Comparison of ENCODE assay signal across 24 cellular contexts in the genomic region with DNA sequence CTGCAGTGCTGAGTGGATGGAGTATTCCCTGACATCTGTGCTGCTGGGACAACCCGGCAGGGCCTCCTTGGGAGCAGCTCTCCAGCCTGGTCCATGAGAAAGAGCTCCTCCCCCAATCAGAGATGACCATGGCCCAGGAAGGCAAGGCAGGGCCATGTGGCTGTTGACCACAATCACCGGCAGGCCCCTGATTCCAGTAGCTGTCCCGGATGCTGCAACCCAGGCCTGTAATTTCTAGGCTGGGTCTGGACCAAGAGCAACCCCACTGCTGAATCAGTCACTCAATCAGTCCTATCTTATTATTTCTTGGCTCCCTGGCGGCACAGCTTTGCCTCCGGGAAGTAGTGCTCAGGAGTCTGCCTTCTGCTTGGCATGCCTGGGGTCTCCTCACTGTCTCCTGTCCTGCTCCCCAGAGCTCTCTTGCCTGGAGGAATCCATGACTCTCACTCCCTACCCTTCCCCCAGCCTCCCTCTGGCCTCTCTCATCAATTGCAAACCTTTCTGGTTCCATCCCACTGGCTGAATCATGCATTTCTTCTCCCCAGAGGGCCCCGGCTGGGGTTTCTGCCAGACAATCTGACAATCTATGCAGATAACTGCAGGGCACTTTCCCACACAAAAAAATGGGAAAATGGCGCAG. TPM values are rescaled to one million over a fixed set of nuclear protein-coding genes. Genes with fewer than 3 reads are reported as not detected.
DNase-seq lines count a peak whose midpoint lies in the region; ATAC-seq and TF ChIP-seq lines count a peak whose summit lies in the region.
"Had no signal": no experiment of that assay in that cellular context is flagged by ENCODE, and none has a peak within 500 bp of the region (broad histone marks: within the 10 kb centered on the region; RNA-seq: fewer than 3 reads in every experiment).

No MANE protein-coding gene starts in this region.

- peak overlapping the region; percentile 78 for H2AFZ ChIP-seq in osteoblast (ENCODE audit: low read length)

- peaks cover 33% of the 10 kb centered on the region for H3K4me1 ChIP-seq in osteoblast (ENCODE audit: insufficient read depth, low read length)

- peaks cover 43% of the 10 kb centered on the region for H3K4me1 Mint-ChIP-seq in chondrocyte (ENCODE audit: low read depth)
- no peaks in the 10 kb centered on the region for H3K4me1 Mint-ChIP-seq in WTC11
- H3K4me1 Mint-ChIP-seq: activated B cell treated with CpG ODN at 0.5 μM for 24 hours, brain had no signal

- H3K27ac ChIP-seq in osteoblast (ENCODE audit: low read depth, low read length), result peak overlapping the region; percentile 90
- H3K27ac ChIP-seq: gastroesophageal sphincter had no signal

- no peaks in the 10 kb centered on the region for H3K79me2 ChIP-seq in osteoblast (ENCODE audit: insufficient read depth, low read length)

- no peak overlapping the region for H3K4me3 Mint-ChIP-seq in chondrocyte (ENCODE audit: unreplicated experiment)
- H3K4me3 Mint-ChIP-seq in WTC11, result no peak overlapping the region
- H3K4me3 Mint-ChIP-seq: activated B cell treated with CpG ODN at 0.5 μM for 24 hours; activated T-cell treated with anti-CD3 and anti-CD28 coated beads, Interleukin-2, amount 50 U/mL, for 72 hours; brain had no signal

- H3K9me3 Mint-ChIP-seq in chondrocyte (ENCODE audit: low read depth), result peaks cover 16% of the 10 kb centered on the region
- H3K9me3 Mint-ChIP-seq in WTC11, result peaks cover 17% of the 10 kb centered on the region
- H3K9me3 Mint-ChIP-seq: activated T-cell treated with anti-CD3 and anti-CD28 coated beads, Interleukin-2, amount 50 U/mL, for 72 hours had no signal

- H3K27ac Mint-ChIP-seq in chondrocyte (ENCODE audit: unreplicated experiment) (peak overlapping the region; percentile 85), WTC11 (no peak overlapping the region)
- H3K27ac Mint-ChIP-seq: activated B cell treated with CpG ODN at 0.5 μM for 24 hours; activated T-cell treated with anti-CD3 and anti-CD28 coated beads, Interleukin-2, amount 50 U/mL, for 72 hours had no signal

- H3K9me3 ChIP-seq in osteoblast (ENCODE audit: low read depth, low read length), result no peaks in the 10 kb centered on the region

- peak overlapping the region; percentile 56 for H3K4me2 ChIP-seq in osteoblast (ENCODE audit: insufficient read depth, low read length)

- no peak overlapping the region for H3K4me3 ChIP-seq in osteoblast (ENCODE audit: insufficient read depth, low read length)
- H3K4me3 ChIP-seq: gastroesophageal sphincter had no signal

- H3K27me3 Mint-ChIP-seq in chondrocyte (ENCODE audit: low read depth) (no peaks in the 10 kb centered on the region), WTC11 (ENCODE audit: low read depth) (no peaks in the 10 kb centered on the region; the same call in 1 of the 2 replicates)
- H3K27me3 Mint-ChIP-seq: activated B cell treated with CpG ODN at 0.5 μM for 24 hours had no signal

- TF ChIP-seq CTCF in chondrocyte (IDR thresholded peaks at IDR 0.05), result no peak
- no peak for TF ChIP-seq CTCF in osteoblast (IDR thresholded peaks at IDR 0.05; ENCODE audit: extremely low read depth, low read depth, low read length)
- no peak for TF ChIP-seq CTCF in WTC11 (IDR thresholded peaks at IDR 0.05)

- no peaks in the 10 kb centered on the region for H3K36me3 ChIP-seq in osteoblast (ENCODE audit: insufficient read depth, low read length)
- H3K36me3 ChIP-seq: gastroesophageal sphincter had no signal

- DNase-seq in AG08395 (ENCODE audit: low spot score), result peak; percentile 75
- DNase-seq in HT1080 (ENCODE audit: low read depth), result peak; percentile 17
- no peak for DNase-seq in chondrocyte (ENCODE audit: low spot score)
- peak; percentile 88 for DNase-seq in osteoblast (ENCODE audit: insufficient read length, low spot score, missing footprints)
- DNase-seq in WTC11 (ENCODE audit: low spot score), result no peak
- DNase-seq in T-helper 1 cell, result no peak
- DNase-seq in NCI-H82 (lab: John Stamatoyannopoulos, UW), result no peak
- no peak for DNase-seq in NCI-H345 (lab: John Stamatoyannopoulos, UW)
- DNase-seq: activated B cell treated with CpG ODN at 0.5 μM for 24 hours; activated CD8-positive, alpha-beta memory T cell treated with anti-CD3 and anti-CD28 coated beads for 24 hours; activated naive CD4-positive, alpha-beta T cell treated with anti-CD3 and anti-CD28 coated beads, Interleukin-2, amount 50 U/mL, for 16 hours; activated T-cell treated with anti-CD3 and anti-CD28 coated beads, Interleukin-2, amount 50 U/mL, for 72 hours; DMS79; Kasumi-1; NCI-H1105; NCI-H526 treated with DMSO at 0.1 percent for 48 hours; SHP77 treated with DMSO at 0.1 percent for 48 hours; stimulated activated CD4-positive, alpha-beta T cell treated with anti-CD3 and anti-CD28 coated beads, Interleukin-12 subunit alpha, Interleukin-12 subunit beta, amount 100 ng/mL, for 4 hours; stimulated activated CD8-positive, alpha-beta memory T cell treated with anti-CD3 and anti-CD28 coated beads, Interleukin-4, amount 100 ng/mL, for 48 hours; substantia nigra; T-helper 2 cell had no signal

- CTCF ChIA-PET in WTC11 (lab: Charles Lee), result interaction anchor here (0.8 kb wide), 1 partner anchor 75 kb away, joined by 5 read pairs; no protein-coding TSS in a partner anchor

- no peaks in the 10 kb centered on the region for H4K20me1 ChIP-seq in osteoblast (ENCODE audit: insufficient read depth, low read length)

- POLR2A ChIA-PET in WTC11 (lab: Charles Lee), result no interaction called here

- no peak for ATAC-seq in WTC11
- ATAC-seq: activated T-cell treated with anti-CD3 and anti-CD28 coated beads, Interleukin-2, amount 50 U/mL, for 72 hours; gastroesophageal sphincter had no signal

- no peaks in the 10 kb centered on the region for H3K27me3 ChIP-seq in osteoblast (ENCODE audit: insufficient read depth, low read length)

- H3K36me3 Mint-ChIP-seq in chondrocyte (ENCODE audit: low read depth) (no peaks in the 10 kb centered on the region), WTC11 (no peaks in the 10 kb centered on the region)
- H3K36me3 Mint-ChIP-seq: brain had no signal

TF ChIP-seq in WTC11, 78 proteins besides CTCF, POLR2A, EP300 and RAD21:
- TF ChIP-seq JUN (CRISPR knock-in tag; IDR thresholded peaks at IDR 0.05), result no peak
- TF ChIP-seq, protein P1, sequence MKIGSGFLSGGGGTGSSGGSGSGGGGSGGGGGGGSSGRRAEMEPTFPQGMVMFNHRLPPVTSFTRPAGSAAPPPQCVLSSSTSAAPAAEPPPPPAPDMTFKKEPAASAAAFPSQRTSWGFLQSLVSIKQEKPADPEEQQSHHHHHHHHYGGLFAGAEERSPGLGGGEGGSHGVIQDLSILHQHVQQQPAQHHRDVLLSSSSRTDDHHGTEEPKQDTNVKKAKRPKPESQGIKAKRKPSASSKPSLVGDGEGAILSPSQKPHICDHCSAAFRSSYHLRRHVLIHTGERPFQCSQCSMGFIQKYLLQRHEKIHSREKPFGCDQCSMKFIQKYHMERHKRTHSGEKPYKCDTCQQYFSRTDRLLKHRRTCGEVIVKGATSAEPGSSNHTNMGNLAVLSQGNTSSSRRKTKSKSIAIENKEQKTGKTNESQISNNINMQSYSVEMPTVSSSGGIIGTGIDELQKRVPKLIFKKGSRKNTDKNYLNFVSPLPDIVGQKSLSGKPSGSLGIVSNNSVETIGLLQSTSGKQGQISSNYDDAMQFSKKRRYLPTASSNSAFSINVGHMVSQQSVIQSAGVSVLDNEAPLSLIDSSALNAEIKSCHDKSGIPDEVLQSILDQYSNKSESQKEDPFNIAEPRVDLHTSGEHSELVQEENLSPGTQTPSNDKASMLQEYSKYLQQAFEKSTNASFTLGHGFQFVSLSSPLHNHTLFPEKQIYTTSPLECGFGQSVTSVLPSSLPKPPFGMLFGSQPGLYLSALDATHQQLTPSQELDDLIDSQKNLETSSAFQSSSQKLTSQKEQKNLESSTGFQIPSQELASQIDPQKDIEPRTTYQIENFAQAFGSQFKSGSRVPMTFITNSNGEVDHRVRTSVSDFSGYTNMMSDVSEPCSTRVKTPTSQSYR (CRISPR knock-in tag; IDR thresholded peaks at IDR 0.05), result no peak

RNA-seq across cellular contexts. Expression of gene ITGA11, which starts 32.6 kb away (rescaled TPM):
- total RNA-seq in HT1080 (2014; rRNA removed; shearing (Covaris generic)), result 0.77 and 2.1 TPM in 2 replicates
- 4.6 and 5.2 TPM in 2 replicates for polyA plus RNA-seq in HT1080 (2015; cell fraction: cytosol; rRNA removed)
- 16.5 and 19.3 TPM in 2 replicates for polyA plus RNA-seq in HT1080 (2015; cell fraction: nucleus; rRNA removed)
- total RNA-seq in chondrocyte (965 to 1,105 TPM (median 1,092 TPM) in 3 replicates), osteoblast (567 and 697 TPM in 2 replicates), WTC11 (2021) (0.11 to 0.60 TPM (median 0.15 TPM) in 3 replicates)
- total RNA-seq: activated B cell treated with CpG ODN at 0.5 μM for 24 hours had no signal
- polyA plus RNA-seq: neural cell had no signal

Comparison
In these comparisons a context has a peak if more than half of its experiments do, and no peak if none do; other contexts are left out.
1. DNase-seq: peak in AG08395 (single experiment), HT1080 (single experiment) and osteoblast (single experiment); none in chondrocyte (single experiment), WTC11 (single experiment), T-helper 1 cell (0 of 5), NCI-H82 (single experiment) and NCI-H345 (single experiment).
2. RNA of gene ITGA11, which starts 32.6 kb away (total RNA-seq): 965 to 1,105 TPM in chondrocyte and 567 to 697 TPM in osteoblast; 0.77 to 2.1 TPM in HT1080 and 0.11 to 0.60 TPM in WTC11; every median in the first group is over 100 times any median in the second.